Comparison of ENCODE assay signal across 38 cellular contexts in genomic region chr18:61277808-61278207, GRCh38. TPM values are rescaled to one million over a fixed set of nuclear protein-coding genes. Genes with fewer than 3 reads are reported as not detected.
DNase-seq lines count a peak whose midpoint lies in the region; ATAC-seq, FAIRE-seq and TF ChIP-seq lines count a peak whose summit lies in the region.
"Had no signal": no experiment of that assay in that cellular context is flagged by ENCODE, and none has a peak within 500 bp of the region (broad histone marks: within the 10 kb centered on the region; RNA-seq: fewer than 3 reads in every experiment).

No MANE protein-coding gene starts in this region.

- dilution Hi-C loops in IMR-90 (cut with HindIII; ENCODE audit: low sequenced_read_pairs, unreplicated experiment), result no loop called here

- H3K9me1 ChIP-seq in IMR-90 (ENCODE audit: insufficient read depth, low read length) (no peaks in the 10 kb centered on the region), K562 (ENCODE audit: control insufficient read depth, insufficient read depth, low read length) (no peaks in the 10 kb centered on the region)

- H4K20me1 ChIP-seq in HepG2 (ENCODE audit: insufficient read depth, low read length) (no peaks in the 10 kb centered on the region), IMR-90 (ENCODE audit: insufficient read depth, low read length) (no peaks in the 10 kb centered on the region), K562 (replicated peaks; ENCODE audit: control insufficient read depth, insufficient read depth, low read length) (no peaks in the 10 kb centered on the region)
- H4K20me1 ChIP-seq: BLaER1; BLaER1 treated with 17β-estradiol and CSF1 and Interleukin-3, amounts not matched to agents 10 nM and 100 nM had no signal

- H3K36me3 ChIP-seq in HepG2 (replicated peaks in 1 of 2; ENCODE audit: control insufficient read depth in 1 of 2, insufficient read depth in 2 of 2, low read length in 2 of 2) (no peaks in the 10 kb centered on the region), right lobe of liver (no peaks in the 10 kb centered on the region), IMR-90 (ENCODE audit: control insufficient read depth, insufficient read depth, low read length) (no peaks in the 10 kb centered on the region), K562 (ENCODE audit: control insufficient read depth, insufficient read depth, low read length) (no peaks in the 10 kb centered on the region)
- H3K36me3 ChIP-seq: BE2C; BLaER1; BLaER1 treated with 17β-estradiol and CSF1 and Interleukin-3, amounts not matched to agents 10 nM and 100 nM had no signal

- no peak for TF ChIP-seq CTCF in HepG2 (CRISPR knock-in tag; IDR thresholded peaks at IDR 0.05)
- TF ChIP-seq CTCF in right lobe of liver (IDR thresholded peaks at IDR 0.05), result no peak
- TF ChIP-seq CTCF in A549 (IDR thresholded peaks at IDR 0.05), result no peak
- no peak for TF ChIP-seq CTCF in IMR-90 (conservative IDR thresholded peaks at IDR 0.05; ENCODE audit: low read depth, low read length)
- TF ChIP-seq CTCF in K562 (IDR thresholded peaks at IDR 0.05 in 2 of 3, conservative IDR thresholded peaks at IDR 0.05 in 1 of 3; ENCODE audit: insufficient read depth in 2 of 3, low read depth in 1 of 3, low read length in 3 of 3), result no peak

- H3K79me2 ChIP-seq in HepG2 (ENCODE audit: insufficient read depth, low read length) (no peaks in the 10 kb centered on the region), K562 (ENCODE audit: control insufficient read depth, insufficient read depth, low read length) (no peaks in the 10 kb centered on the region)

- intact Hi-C loops in HepG2 (cut with micrococcal nuclease; ENCODE audit: unreplicated experiment) (no loop called here), right lobe of liver (cut with DNase I) (no loop called here), IMR-90 (cut with micrococcal nuclease) (no loop called here), K562 (cut with micrococcal nuclease) (no loop called here)

- H4K8ac ChIP-seq in IMR-90 (ENCODE audit: low read depth in 2 of 2, low read length in 2 of 2), result no peak overlapping the region

- CTCF ChIA-PET in HepG2 (lab: Yijun Ruan, JAX; ENCODE audit: low intra/inter-chr PET ratio, low total read pairs) (no interaction called here), A549 (lab: Yijun Ruan, JAX) (interaction anchor here (0.8 kb wide), 1 partner anchor 854 kb away, joined by 3 read pairs; no protein-coding TSS in a partner anchor), IMR-90 (lab: Yijun Ruan, JAX) (no interaction called here), K562 (lab: Yijun Ruan, JAX; ENCODE audit: low intra/inter-chr PET ratio) (no interaction called here)

- no peak for TF ChIP-seq EP300 in HepG2 (IDR thresholded peaks at IDR 0.05; ENCODE audit: low read depth in 2 of 2, low read length in 2 of 2)
- TF ChIP-seq EP300 in HepG2 (CRISPR knock-in tag; IDR thresholded peaks at IDR 0.05; ENCODE audit: borderline replicate concordance), result no peak
- TF ChIP-seq EP300 in A549 (IDR thresholded peaks at IDR 0.05), result no peak
- TF ChIP-seq EP300 in K562 (IDR thresholded peaks at IDR 0.05; ENCODE audit: low read length), result no peak

- H3K4me2 ChIP-seq in HepG2 (ENCODE audit: low read depth, low read length) (no peak overlapping the region), A549 (no peak overlapping the region), IMR-90 (ENCODE audit: low read depth, low read length) (no peak overlapping the region), K562 (ENCODE audit: insufficient read depth, low read length) (no peak overlapping the region)
- H3K4me2 ChIP-seq: BLaER1; BLaER1 treated with 17β-estradiol and CSF1 and Interleukin-3, amounts not matched to agents 10 nM and 100 nM had no signal

- no peak overlapping the region for H3K27ac ChIP-seq in HepG2 (ENCODE audit: extremely low read length, insufficient read depth, low read length)
- H3K27ac ChIP-seq in right lobe of liver, result no peak overlapping the region
- no peak overlapping the region for H3K27ac ChIP-seq in A549
- H3K27ac ChIP-seq in IMR-90 (ENCODE audit: insufficient read depth, low read length), result no peak overlapping the region
- no peak overlapping the region for H3K27ac ChIP-seq in K562 (ENCODE audit: extremely low read depth, low read depth, low read length)
- H3K27ac ChIP-seq: 22Rv1; BLaER1; BLaER1 treated with 17β-estradiol and CSF1 and Interleukin-3, amounts not matched to agents 10 nM and 100 nM; C4-2B had no signal

- H2AK9ac ChIP-seq in IMR-90 (replicated peaks; ENCODE audit: low read depth, low read length, poor library complexity), result no peak overlapping the region

- H2BK20ac ChIP-seq in IMR-90 (ENCODE audit: low read depth, low read length), result no peak overlapping the region

- TF ChIP-seq RAD21 in HepG2 (CRISPR knock-in tag; IDR thresholded peaks at IDR 0.05), result no peak
- no peak for TF ChIP-seq RAD21 in A549 (conservative IDR thresholded peaks at IDR 0.05 in 1 of 2, IDR thresholded peaks at IDR 0.05 in 1 of 2)
- no peak for TF ChIP-seq RAD21 in IMR-90 (IDR thresholded peaks at IDR 0.05; ENCODE audit: low read length)
- TF ChIP-seq RAD21 in K562 (CRISPR knock-in tag; conservative IDR thresholded peaks at IDR 0.05 in 1 of 2, IDR thresholded peaks at IDR 0.05 in 1 of 2), result no peak

- no peak for FAIRE-seq in HepG2 (lab: Jason Lieb, UNC)
- FAIRE-seq in A549 (lab: Jason Lieb, UNC), result no peak
- no peak for FAIRE-seq in K562 (lab: Jason Lieb, UNC)
- FAIRE-seq: A204.1 had no signal

- no peak overlapping the region for H2BK120ac ChIP-seq in IMR-90 (ENCODE audit: low read depth, low read length)

- H2BK15ac ChIP-seq in IMR-90 (ENCODE audit: low read depth, low read length), result no peak overlapping the region

- H3K9ac ChIP-seq in HepG2 (ENCODE audit: insufficient read depth, low read depth, low read length) (no peak overlapping the region), IMR-90 (ENCODE audit: low read depth, low read length) (no peak overlapping the region), K562 (ENCODE audit: insufficient read depth in 1 of 2, low read depth in 2 of 2, low read length in 2 of 2) (no peak overlapping the region)
- H3K9ac ChIP-seq: BLaER1; BLaER1 treated with 17β-estradiol and CSF1 and Interleukin-3, amounts not matched to agents 10 nM and 100 nM had no signal

- H3K9me3 ChIP-seq in HepG2 (ENCODE audit: low read length) (peaks cover 46% of the 10 kb centered on the region), right lobe of liver (no peaks in the 10 kb centered on the region), A549 (no peaks in the 10 kb centered on the region), IMR-90 (ENCODE audit: control insufficient read depth, insufficient read depth, low read length) (no peaks in the 10 kb centered on the region; the same call in 1 of the 2 replicates), K562 (replicated peaks; ENCODE audit: control insufficient read depth, insufficient read depth, low read depth, low read length) (no peaks in the 10 kb centered on the region)
- H3K9me3 ChIP-seq: BE2C, Caco-2 had no signal

- DNase-seq in HepG2 (ENCODE audit: low spot score) (no peak), right lobe of liver (no peak), A549 (ENCODE audit: low read depth in 1 of 2, low spot score in 1 of 2) (no peak), IMR-90 (no peak), K562 (ENCODE audit: extremely low read depth in 1 of 4, low spot score in 3 of 4) (no peak), ureter (ENCODE audit: low spot score) (no peak), NCI-H1417 treated with DMSO at 0.1 percent for 48 hours (lab: John Stamatoyannopoulos, UW) (no peak)
- DNase-seq in NK-92 treated with Interleukin-12 subunit alpha and Interleukin-12 subunit beta, amount 100 ng/mL, for 24 hours (lab: John Stamatoyannopoulos, UW), result no peak
- DNase-seq: 8988T; ACHN; AML-193; BE2C; C1 segment of cervical spinal cord; Caco-2; Calu3; CD4-positive, alpha-beta memory T cell; CD4-positive, alpha-beta T cell; CD4-positive, CD25-positive, alpha-beta regulatory T cell; CD8-positive, alpha-beta memory T cell; CD8-positive, alpha-beta T cell; COR-L47; DMS 273 treated with DMSO at 0.1 percent for 48 hours; DMS153; DMS53; DMS79; DMS79 treated with DMSO at 0.1 percent for 48 hours; DND-41; EL had no signal

- no peaks in the 10 kb centered on the region for H3K4me1 ChIP-seq in HepG2 (ENCODE audit: insufficient read depth, low read length)
- no peaks in the 10 kb centered on the region for H3K4me1 ChIP-seq in right lobe of liver
- no peaks in the 10 kb centered on the region for H3K4me1 ChIP-seq in A549
- no peaks in the 10 kb centered on the region for H3K4me1 ChIP-seq in IMR-90 (ENCODE audit: control insufficient read depth, insufficient read depth, low read length)
- no peaks in the 10 kb centered on the region for H3K4me1 ChIP-seq in K562 (replicated peaks in 1 of 2; ENCODE audit: control insufficient read depth in 2 of 2, insufficient read depth in 2 of 2, low read length in 2 of 2)
- H3K4me1 ChIP-seq: BE2C; BLaER1; BLaER1 treated with 17β-estradiol and CSF1 and Interleukin-3, amounts not matched to agents 10 nM and 100 nM; Caco-2 had no signal

- no TSS peak for BruUV-seq in HepG2 (replicated peaks; lab: Mats Ljungman, UMichigan)
- no TSS peak for BruUV-seq in IMR-90 (replicated peaks; lab: Mats Ljungman, UMichigan)
- no TSS peak for BruUV-seq in K562 (replicated peaks; lab: Mats Ljungman, UMichigan)

- no peak overlapping the region for H2BK5ac ChIP-seq in IMR-90 (ENCODE audit: low read depth, low read length, poor library complexity, severe bottlenecking)

- no peak overlapping the region for H3K14ac ChIP-seq in IMR-90 (replicated peaks; ENCODE audit: low read depth, low read length)

- no peak for TF ChIP-seq POLR2A in HepG2 (IDR thresholded peaks at IDR 0.05; ENCODE audit: insufficient read depth in 1 of 2, low read depth in 2 of 2, low read length in 2 of 2)
- no peak for TF ChIP-seq POLR2A in right lobe of liver (IDR thresholded peaks at IDR 0.05)
- no peak for TF ChIP-seq POLR2A in A549 (IDR thresholded peaks at IDR 0.05; ENCODE audit: low read length)
- no peak for TF ChIP-seq POLR2A in IMR-90 (IDR thresholded peaks at IDR 0.05; ENCODE audit: low read depth, low read length)
- no peak for TF ChIP-seq POLR2A in K562 (conservative IDR thresholded peaks at IDR 0.05)

- no peak overlapping the region for H3K18ac ChIP-seq in IMR-90 (ENCODE audit: low read depth, low read length)

- H3K56ac ChIP-seq in IMR-90 (ENCODE audit: extremely low read depth, insufficient read depth, low read length), result no peak overlapping the region

- no peak overlapping the region for H3K4me3 ChIP-seq in HepG2 (replicated peaks in 1 of 3; ENCODE audit: insufficient read depth in 1 of 3, low read depth in 2 of 3, low read length in 3 of 3)
- H3K4me3 ChIP-seq in right lobe of liver, result no peak overlapping the region
- H3K4me3 ChIP-seq in A549, result no peak overlapping the region
- H3K4me3 ChIP-seq in IMR-90 (ENCODE audit: insufficient read depth, low read depth, low read length), result no peak overlapping the region
- no peak overlapping the region for H3K4me3 ChIP-seq in K562
- H3K4me3 ChIP-seq: BLaER1; BLaER1 treated with 17β-estradiol and CSF1 and Interleukin-3, amounts not matched to agents 10 nM and 100 nM had no signal

- no peak overlapping the region for H4K91ac ChIP-seq in IMR-90 (ENCODE audit: insufficient read depth, low read depth, low read length)

- H3K23ac ChIP-seq in IMR-90 (ENCODE audit: low read depth, low read length), result no peak overlapping the region

- no peak overlapping the region for H3K4ac ChIP-seq in IMR-90 (ENCODE audit: low read depth, low read length)

- no peak for ATAC-seq in HepG2
- ATAC-seq in right lobe of liver, result no peak
- ATAC-seq in A549, result no peak
- ATAC-seq in IMR-90 (ENCODE audit: low read depth), result no peak
- no peak for ATAC-seq in K562
- ATAC-seq: CD8-positive, alpha-beta T cell had no signal

- H2AFZ ChIP-seq in HepG2 (ENCODE audit: low read length), result no peak overlapping the region
- no peak overlapping the region for H2AFZ ChIP-seq in IMR-90 (replicated peaks; ENCODE audit: low read length, poor library complexity)
- H2AFZ ChIP-seq in K562 (ENCODE audit: low read depth, low read length), result no peak overlapping the region

- no peak overlapping the region for H2AK5ac ChIP-seq in IMR-90 (ENCODE audit: low read depth, low read length)

- H4K5ac ChIP-seq in IMR-90 (ENCODE audit: low read depth, low read length), result no peak overlapping the region

- H3K27me3 ChIP-seq in HepG2 (ENCODE audit: control insufficient read depth in 1 of 2, insufficient read depth in 2 of 2, low read length in 2 of 2) (no peaks in the 10 kb centered on the region), right lobe of liver (no peaks in the 10 kb centered on the region), IMR-90 (ENCODE audit: control insufficient read depth, insufficient read depth, low read length) (no peaks in the 10 kb centered on the region), K562 (ENCODE audit: control insufficient read depth in 2 of 2, insufficient read depth in 2 of 2, low read length in 2 of 2) (no peaks in the 10 kb centered on the region)
- H3K27me3 ChIP-seq: BE2C; BLaER1; BLaER1 treated with 17β-estradiol and CSF1 and Interleukin-3, amounts not matched to agents 10 nM and 100 nM had no signal

- POLR2A ChIA-PET in HepG2 (lab: Yijun Ruan, JAX) (no interaction called here), A549 (lab: Yijun Ruan, JAX) (no interaction called here), IMR-90 (lab: Charles Lee; ENCODE audit: unreplicated experiment) (no interaction called here), K562 (lab: Yijun Ruan, JAX) (no interaction called here)

- in situ Hi-C loops in HepG2 (cut with HindIII; ENCODE audit: extremely low pct_ligation_motif_present, low pct_unique_long_range_greater_than_20kb) (no loop called here), IMR-90 (cut with MboI; ENCODE audit: low sequenced_read_pairs) (no loop called here), K562 (cut with MboI) (no loop called here)

- no peaks in the 10 kb centered on the region for H3K79me1 ChIP-seq in IMR-90 (ENCODE audit: low read depth in 1 of 2, low read length in 2 of 2)

RNA-seq across cellular contexts. Expression of gene CDH20, which starts 55.4 kb away (rescaled TPM):
- total RNA-seq in HepG2 (2016; rRNA removed; fragmentation: Illumina TruSeq; extraction: Trizol) (not detected in 2 replicates), right lobe of liver (not detected), IMR-90 (2012; rRNA removed) (not detected in 2 replicates), K562 (2014; rRNA removed) (not detected in 2 replicates), K562 (2014; rRNA removed; fragmentation: Illumina TruSeq; extraction: Trizol) (not detected in 2 replicates), K562 (2015; rRNA removed; fragmentation: Illumina TruSeq; extraction: Trizol) (not detected in 2 replicates), K562 (2021) (not detected in 2 replicates), ureter (0.75 TPM)
- total RNA-seq in HepG2 (2016; cell fraction: cytosol; rRNA removed; fragmentation: Illumina TruSeq; extraction: Trizol; ENCODE audit: low read depth), result not detected in 2 replicates
- not detected in 2 replicates for total RNA-seq in HepG2 (2016; cell fraction: insoluble cytoplasmic fraction; rRNA removed; fragmentation: Illumina TruSeq; extraction: Trizol)
- total RNA-seq in HepG2 (2016; cell fraction: membrane; rRNA removed; fragmentation: Illumina TruSeq; extraction: Trizol), result not detected in 2 replicates
- total RNA-seq in HepG2 (2016; cell fraction: nucleus; rRNA removed; fragmentation: Illumina TruSeq; extraction: Trizol), result not detected in 2 replicates
- polyA plus RNA-seq in HepG2 (2011; rRNA removed) (not detected in 2 replicates), A549 (2011; rRNA removed) (not detected in 2 replicates), A549 (2017; fragmentation: RNase III; extraction: RNeasy Plus Mini Kit Qiagen cat#74134 plus additional on column Dnase treatment) (not detected in 3 replicates), IMR-90 (2012; rRNA removed) (not detected in 2 replicates), K562 (2011; rRNA removed) (not detected in 2 replicates), K562 (2014; fragmentation: Illumina TruSeq; extraction: Trizol) (not detected in 2 replicates), K562 (2014; fragmentation: Nextera tagmentation; extraction: Ambion mirVana) (not detected), K562 (2014; rRNA removed) (not detected in 2 replicates)
- polyA plus RNA-seq in HepG2 (2011; cell fraction: cytosol; rRNA removed), result not detected in 2 replicates
- polyA plus RNA-seq in HepG2 (2011; cell fraction: nucleus; rRNA removed), result not detected in 2 replicates
- not detected in 2 replicates for polyA plus RNA-seq in HepG2 (2012)
- not detected in 2 replicates for polyA plus RNA-seq in HepG2 (2016; cell fraction: cytosol; fragmentation: Illumina TruSeq; extraction: Trizol; ENCODE audit: low read depth)
- not detected in 2 replicates for polyA plus RNA-seq in HepG2 (2016; cell fraction: insoluble cytoplasmic fraction; fragmentation: Illumina TruSeq; extraction: Trizol; ENCODE audit: low read depth)
- polyA plus RNA-seq in HepG2 (2016; cell fraction: membrane; fragmentation: Illumina TruSeq; extraction: Trizol; ENCODE audit: low read depth), result not detected in 2 replicates
- not detected in 2 replicates for polyA plus RNA-seq in HepG2 (2016; cell fraction: nucleus; fragmentation: Illumina TruSeq; extraction: Trizol; ENCODE audit: insufficient read depth, low read depth)
- polyA minus RNA-seq in HepG2 (2011; rRNA and poly(A)+ RNA removed; ENCODE audit: low replicate concordance), result not detected in 2 replicates
- polyA minus RNA-seq in HepG2 (2011; cell fraction: cytosol; rRNA and poly(A)+ RNA removed), result not detected in 2 replicates
- polyA minus RNA-seq in HepG2 (2011; cell fraction: nucleus; rRNA and poly(A)+ RNA removed), result not detected in 2 replicates
- not detected in 2 replicates for polyA plus RNA-seq in A549 (2012; cell fraction: cytosol; rRNA removed)
- polyA plus RNA-seq in A549 (2012; cell fraction: nucleus; rRNA removed), result not detected in 2 replicates
- not detected in 2 replicates for polyA minus RNA-seq in A549 (2011; rRNA and poly(A)+ RNA removed)
- polyA plus RNA-seq in IMR-90 (2012; cell fraction: cytosol; rRNA removed), result not detected in 2 replicates
- polyA plus RNA-seq in IMR-90 (2012; cell fraction: nucleus; rRNA removed; ENCODE audit: low replicate concordance), result not detected in 2 replicates
- total RNA-seq in K562 (2011; cell fraction: chromatin; rRNA removed; ENCODE audit: low replicate concordance), result not detected in 2 replicates
- total RNA-seq in K562 (2011; cell fraction: nucleolus; rRNA removed), result not detected in 2 replicates
- total RNA-seq in K562 (2011; cell fraction: nucleoplasm; rRNA removed), result not detected in 2 replicates
- 0.04 TPM in 1 of 2 replicates, not detected in the other for polyA plus RNA-seq in K562 (2011; cell fraction: cytosol; rRNA removed)
- polyA plus RNA-seq in K562 (2011; cell fraction: nucleus; rRNA removed), result not detected in 2 replicates
- not detected in 2 replicates for polyA plus RNA-seq in K562 (2012)
- polyA minus RNA-seq in K562 (2011; rRNA and poly(A)+ RNA removed), result not detected in 2 replicates
- polyA minus RNA-seq in K562 (2011; cell fraction: cytosol; rRNA and poly(A)+ RNA removed), result not detected in 2 replicates
- not detected in 2 replicates for polyA minus RNA-seq in K562 (2011; cell fraction: nucleus; rRNA and poly(A)+ RNA removed)
- total RNA-seq: A172; B cell; Caco-2; Calu3; CD4-positive, alpha-beta memory T cell; Daoy had no signal
- polyA plus RNA-seq: AG04450; CD14-positive monocyte; CD4-positive, alpha-beta memory T cell; CD8-positive, alpha-beta memory T cell had no signal

Comparison
In these comparisons a context has a peak if more than half of its experiments do, and no peak if none do; other contexts are left out.
1. Of the 241 proteins assayed by ChIP-seq in both HepG2 and K562: peak only in HepG2: MAFK; only in K562: none; in both: MAFF; in neither: 239.